Comparison of ENCODE assay signal across 8 cellular contexts in genomic region chr18:46028536-46028891, GRCh38. TPM values are rescaled to one million over a fixed set of nuclear protein-coding genes. Genes with fewer than 3 reads are reported as not detected.
A peak's percentile ranks its signal among the peaks of the same experiment; 100 is the strongest.
DNase-seq lines count a peak whose midpoint lies in the region; ATAC-seq and TF ChIP-seq lines count a peak whose summit lies in the region.

No MANE protein-coding gene starts in this region.

- H3K4me1 ChIP-seq in adrenal gland (replicated peaks in 1 of 2) = peaks cover 8 to 9% of the 10 kb centered on the region in 2 donors
- H3K4me1 ChIP-seq in liver (ENCODE audit: control insufficient read depth in 4 of 4, insufficient read depth in 4 of 4, low read length in 3 of 4) = peaks cover 0 to 8% (median 5%) of the 10 kb centered on the region in 4 donors
- H3K4me1 ChIP-seq in subcutaneous abdominal adipose tissue (ENCODE audit: control insufficient read depth in 5 of 5, insufficient read depth in 5 of 5, low read length in 5 of 5) = peaks cover 0 to 11% (median 6%) of the 10 kb centered on the region in 5 donors

- WGBS in adrenal gland, 4 donors = 52 to 56% (median 52%) methylated on average over 7 of the region's 7 CpGs
- WGBS in liver = 60% methylated on average over 7 of the region's 7 CpGs

- peaks cover 9% of the 10 kb centered on the region for H3K27me3 Mint-ChIP-seq in activated CD4-positive, alpha-beta T cell treated with anti-CD3 and anti-CD28 coated beads for 36 hours

- POLR2A ChIA-PET in activated CD4-positive, alpha-beta T cell treated with anti-CD3 and anti-CD28 coated beads for 36 hours (lab: Charles Lee) = no interaction called here

- in situ Hi-C loops in G401 (cut with HindIII; ENCODE audit: low sequenced_read_pairs) = no loop called here

- TF ChIP-seq CTCF in adrenal gland (IDR thresholded peaks at IDR 0.05) (no peak), liver (IDR thresholded peaks at IDR 0.05; ENCODE audit: low read depth, low read length, missing input control) (no peak)

- no peaks in the 10 kb centered on the region for H3K36me3 ChIP-seq in adrenal gland (replicated peaks in 1 of 2)
- H3K36me3 ChIP-seq in liver (ENCODE audit: control insufficient read depth in 4 of 4, insufficient read depth in 3 of 4, low read depth in 1 of 4, low read length in 3 of 4) = no peaks in the 10 kb centered on the region
- H3K36me3 ChIP-seq in subcutaneous abdominal adipose tissue (ENCODE audit: control insufficient read depth in 5 of 5, insufficient read depth in 5 of 5, low read length in 5 of 5) = no peaks in the 10 kb centered on the region

- H3K27me3 ChIP-seq in adrenal gland = no peaks in the 10 kb centered on the region
- H3K27me3 ChIP-seq in liver (ENCODE audit: control insufficient read depth in 4 of 4, insufficient read depth in 4 of 4, low read length in 3 of 4) = no peaks in the 10 kb centered on the region
- H3K27me3 ChIP-seq in subcutaneous abdominal adipose tissue (ENCODE audit: control insufficient read depth in 5 of 5, insufficient read depth in 4 of 5, low read length in 5 of 5) = no peaks in the 10 kb centered on the region

- no peaks in the 10 kb centered on the region for H3K9me3 Mint-ChIP-seq in activated CD4-positive, alpha-beta T cell treated with anti-CD3 and anti-CD28 coated beads for 36 hours (ENCODE audit: low read depth)

- peak overlapping the region in 2 of 4 donors; percentile 71 to 72 for H3K4me3 ChIP-seq in adrenal gland
- peak overlapping the region in 2 of 3 donors; percentile 52 to 70 for H3K4me3 ChIP-seq in liver (ENCODE audit: low read depth in 1 of 3, low read length in 3 of 3)
- H3K4me3 ChIP-seq in subcutaneous abdominal adipose tissue (ENCODE audit: low read depth in 1 of 5, low read length in 5 of 5) = peak overlapping the region; percentile 17 to 67 (median 65)

- H3K4me3 Mint-ChIP-seq in activated CD4-positive, alpha-beta T cell treated with anti-CD3 and anti-CD28 coated beads for 36 hours = peak overlapping the region; percentile 71

- intact Hi-C loops in activated CD4-positive, alpha-beta T cell treated with anti-CD3 and anti-CD28 coated beads for 36 hours (cut with DNase I, micrococcal nuclease) = loop anchor here (1.0 to 5.0 kb wide), 3 partner anchors 15 to 62 kb away; partner anchors contain the start of genes EPG5 (in 1 of the 2) and PSTPIP2 (in 1 of the 2)
- intact Hi-C loops in adrenal gland (cut with DNase I) = no loop called here

- TF ChIP-seq POLR2A in adrenal gland (IDR thresholded peaks at IDR 0.05) = no peak

- H3K27ac Mint-ChIP-seq in activated CD4-positive, alpha-beta T cell treated with anti-CD3 and anti-CD28 coated beads for 36 hours = peak overlapping the region; percentile 89

- no peak for ATAC-seq in activated CD4-positive, alpha-beta T cell treated with anti-CD3 and anti-CD28 coated beads for 36 hours
- no peak for ATAC-seq in GM19351 (IDR thresholded peaks at IDR 0.05; ENCODE audit: unreplicated experiment)

- no peak for TF ChIP-seq RAD21 in liver (IDR thresholded peaks at IDR 0.05)

- CTCF ChIA-PET in activated CD4-positive, alpha-beta T cell treated with anti-CD3 and anti-CD28 coated beads for 36 hours (lab: Charles Lee) = interaction anchor here (1.1 to 1.3 kb wide), 3 partner anchors 47 to 149 kb away, joined by 3 to 4 read pairs (median 3); no protein-coding TSS in a partner anchor

- H3K4me1 Mint-ChIP-seq in activated CD4-positive, alpha-beta T cell treated with anti-CD3 and anti-CD28 coated beads for 36 hours = peaks cover 12% of the 10 kb centered on the region

- H3K9ac ChIP-seq in liver (ENCODE audit: low read depth in 1 of 2, low read length in 2 of 2) = no peak overlapping the region
- peak overlapping the region in 4 of 5 donors; percentile 4 to 72 (median 66) for H3K9ac ChIP-seq in subcutaneous abdominal adipose tissue (ENCODE audit: low read length in 5 of 5)

- DNase-seq in activated CD4-positive, alpha-beta T cell treated with anti-CD3 and anti-CD28 coated beads for 36 hours = no peak
- no peak for DNase-seq in activated CD4-positive, alpha-beta T cell treated with anti-CD3 and anti-CD28 coated beads for 48 hours
- DNase-seq in adrenal gland (no peak), NCI-H1930 (lab: John Stamatoyannopoulos, UW) (no peak), G401 (ENCODE audit: low spot score) (no peak)

- H3K36me3 Mint-ChIP-seq in activated CD4-positive, alpha-beta T cell treated with anti-CD3 and anti-CD28 coated beads for 36 hours (ENCODE audit: low read depth) = peaks cover 8% of the 10 kb centered on the region

- H3K27ac ChIP-seq in adrenal gland = peak overlapping the region in 3 of 5 donors; percentile 41 to 66 (median 64)
- no peak overlapping the region for H3K27ac ChIP-seq in liver (ENCODE audit: low read depth in 1 of 2, low read length in 2 of 2)
- H3K27ac ChIP-seq in subcutaneous abdominal adipose tissue (ENCODE audit: low read depth, low read length) = no peak overlapping the region

- H3K9me3 ChIP-seq in adrenal gland (replicated peaks in 1 of 3) = no peaks in the 10 kb centered on the region
- H3K9me3 ChIP-seq in liver (ENCODE audit: control insufficient read depth in 4 of 4, low read length in 3 of 4) = no peaks in the 10 kb centered on the region
- no peaks in the 10 kb centered on the region for H3K9me3 ChIP-seq in subcutaneous abdominal adipose tissue (ENCODE audit: control insufficient read depth in 5 of 5, low read length in 5 of 5)

TF ChIP-seq in liver, 16 proteins besides CTCF, POLR2A, EP300 and RAD21:
- no peak for TF ChIP-seq NR2F2 (IDR thresholded peaks at IDR 0.05)
- no peak for TF ChIP-seq RXRA (IDR thresholded peaks at IDR 0.05)
- no peak for TF ChIP-seq ZBTB33 (IDR thresholded peaks at IDR 0.05)
- no peak for TF ChIP-seq GABPA (IDR thresholded peaks at IDR 0.05 in 1 of 2, conservative IDR thresholded peaks at IDR 0.05 in 1 of 2)
- TF ChIP-seq HNF4G (IDR thresholded peaks at IDR 0.05) = no peak
- no peak for TF ChIP-seq EGR1 (IDR thresholded peaks at IDR 0.05; ENCODE audit: low read depth in 2 of 2)
- TF ChIP-seq ATF3 (IDR thresholded peaks at IDR 0.05) = no peak
- TF ChIP-seq MAX (IDR thresholded peaks at IDR 0.05) = no peak
- no peak for TF ChIP-seq HNF4A (conservative IDR thresholded peaks at IDR 0.05)
- TF ChIP-seq REST (IDR thresholded peaks at IDR 0.05) = no peak
- TF ChIP-seq SP1 (IDR thresholded peaks at IDR 0.05) = no peak

RNA-seq across cellular contexts. Expression of gene PSTPIP2, which starts 43.5 kb away (rescaled TPM):
- 10 to 100 TPM; 11.5 to 15.3 TPM for total RNA-seq in activated CD4-positive, alpha-beta T cell treated with anti-CD3 and anti-CD28 coated beads for 36 hours
- 10 to 100 TPM in 2 of 8 donors, 1 to 10 TPM in 6; 5.3 to 17.8 (median 8.4) TPM for total RNA-seq in adrenal gland
- polyA plus RNA-seq in adrenal gland = 1 to 10 TPM; 6.6 to 9.1 (median 7.0) TPM
- total RNA-seq in liver = 10 to 100 TPM; 12.8 to 14.7 TPM
- 1 to 10 TPM; 4.0 to 4.4 TPM for polyA plus RNA-seq in liver
- 18.9 and 19.0 TPM in 2 replicates for total RNA-seq in G401 (2014; rRNA removed; shearing (Covaris generic))

Comparison
In these comparisons a context has a peak if more than half of its experiments do, and no peak if none do; other contexts are left out.
1. H3K27ac ChIP-seq: peak in adrenal gland (3 of 5); none in liver (0 of 2) and subcutaneous abdominal adipose tissue (single experiment).
2. H3K9ac ChIP-seq: peak in subcutaneous abdominal adipose tissue (4 of 5); none in liver (0 of 2).
3. intact Hi-C loops: an anchor here in activated CD4-positive, alpha-beta T cell treated with anti-CD3 and anti-CD28 coated beads for 36 hours (1.0 to 5.0 kb wide); none called in adrenal gland.